ENCODE assay signal across 21 cellular contexts in genomic region chr7:98555403-98555802, GRCh38.
DNase-seq lines count a peak whose midpoint lies in the region; ATAC-seq, FAIRE-seq and TF ChIP-seq lines count a peak whose summit lies in the region.
"Had no signal": no experiment of that assay in that cellular context is flagged by ENCODE, and none has a peak within 500 bp of the region (broad histone marks: within the 10 kb centered on the region; RNA-seq: fewer than 3 reads in every experiment).

No MANE protein-coding gene starts in this region.

- no peak for TF ChIP-seq POLR2A in A549 (IDR thresholded peaks at IDR 0.05; ENCODE audit: low read length)
- TF ChIP-seq POLR2A in endothelial cell of umbilical vein (IDR thresholded peaks at IDR 0.05; ENCODE audit: low read depth, low read length) = no peak
- no peak for TF ChIP-seq POLR2A in lower leg skin (IDR thresholded peaks at IDR 0.05)

- H3K4me2 ChIP-seq in A549 (peak overlapping the region; percentile 33; the same call in 1 of the 3 replicates), endothelial cell of umbilical vein (ENCODE audit: insufficient read depth, low read length) (no peak overlapping the region), SK-N-SH (no peak overlapping the region)

- H3K9me3 ChIP-seq in A549 = peaks cover 21% of the 10 kb centered on the region
- no peaks in the 10 kb centered on the region for H3K9me3 ChIP-seq in endothelial cell of umbilical vein (replicated peaks; ENCODE audit: control insufficient read depth, insufficient read depth, low read length)
- 0 out of 2 replicates have a peak, but pooled peaks cover 7% of the 10 kb centered on the region for H3K9me3 ChIP-seq in SK-N-SH

- no peaks in the 10 kb centered on the region for H3F3A ChIP-seq in SK-N-SH (replicated peaks; ENCODE audit: insufficient read depth)

- H3K9ac ChIP-seq in endothelial cell of umbilical vein (replicated peaks; ENCODE audit: extremely low read depth, insufficient read depth, low read length) (no peak overlapping the region), SK-N-SH (no peak overlapping the region)
- H3K9ac ChIP-seq: parathyroid adenoma had no signal

- FAIRE-seq in A549 (lab: Jason Lieb, UNC) (no peak), endothelial cell of umbilical vein (lab: Jason Lieb, UNC) (no peak)
- FAIRE-seq: D721Med, GM12891, kidney had no signal

- H3K4me3 ChIP-seq in A549 (no peak overlapping the region), endothelial cell of umbilical vein (replicated peaks in 1 of 3; ENCODE audit: insufficient read depth in 1 of 3, low read depth in 1 of 3, low read length in 3 of 3) (no peak overlapping the region), SK-N-SH (ENCODE audit: low read depth in 2 of 2, low read length in 1 of 2) (no peak overlapping the region), lower leg skin (ENCODE audit: low read depth, poor library complexity, severe bottlenecking) (no peak overlapping the region)
- H3K4me3 ChIP-seq: skin epidermis had no signal

- ATAC-seq in A549 (peak; percentile 25 to 56; a peak in 2 of 6 replicates), HG03565 (IDR thresholded peaks at IDR 0.05; ENCODE audit: unreplicated experiment) (no peak), HG02759 (IDR thresholded peaks at IDR 0.05; ENCODE audit: unreplicated experiment) (no peak)
- ATAC-seq: natural killer cell had no signal

- POLR2A ChIA-PET in A549 (lab: Yijun Ruan, JAX) = no interaction called here
- POLR2A ChIA-PET in endothelial cell of umbilical vein (lab: Charles Lee) = no interaction called here
- POLR2A ChIA-PET in SK-N-SH (lab: Yijun Ruan, JAX) = interaction anchor here (3.0 kb wide), 1 partner anchor 62 kb away, joined by 15 read pairs; the partner anchor contains the start of gene NPTX2

- no peaks in the 10 kb centered on the region for H3K9me1 ChIP-seq in endothelial cell of umbilical vein (replicated peaks; ENCODE audit: control insufficient read depth, extremely low read depth, insufficient read depth, low read length)

- intact Hi-C loops in endothelial cell of umbilical vein (cut with micrococcal nuclease) = no loop called here
- intact Hi-C loops in lower leg skin (cut with DNase I; ENCODE audit: low total_unique reads) = no loop called here

- H3K79me2 ChIP-seq in endothelial cell of umbilical vein (ENCODE audit: control insufficient read depth, insufficient read depth, low read length) = no peaks in the 10 kb centered on the region
- no peaks in the 10 kb centered on the region for H3K79me2 ChIP-seq in SK-N-SH (ENCODE audit: insufficient read depth)
- H3K79me2 ChIP-seq: parathyroid adenoma had no signal

- TF ChIP-seq CTCF in A549 (IDR thresholded peaks at IDR 0.05) (no peak), endothelial cell of umbilical vein (IDR thresholded peaks at IDR 0.05; ENCODE audit: extremely low read depth in 1 of 2, insufficient read depth in 1 of 2, low read depth in 1 of 2, low read length in 2 of 2) (no peak), SK-N-SH (IDR thresholded peaks at IDR 0.05) (no peak), lower leg skin (IDR thresholded peaks at IDR 0.05) (no peak)

- H3K27me3 ChIP-seq in endothelial cell of umbilical vein (ENCODE audit: control insufficient read depth in 2 of 2, insufficient read depth in 2 of 2, low read length in 2 of 2) (no peaks in the 10 kb centered on the region), SK-N-SH (ENCODE audit: insufficient read depth) (no peaks in the 10 kb centered on the region)

- TF ChIP-seq EP300 in A549 (IDR thresholded peaks at IDR 0.05) (no peak), SK-N-SH (IDR thresholded peaks at IDR 0.05; ENCODE audit: borderline replicate concordance in 1 of 2, low read depth in 1 of 2, low read length in 1 of 2) (no peak)

- H3K9me2 ChIP-seq in SK-N-SH = no peaks in the 10 kb centered on the region

- CTCF ChIA-PET in A549 (lab: Yijun Ruan, JAX) (no interaction called here), endothelial cell of umbilical vein (lab: Charles Lee) (no interaction called here), SK-N-SH (lab: Yijun Ruan, JAX) (interaction anchor here (1.2 to 1.6 kb wide), 3 partner anchors 12 to 62 kb away, joined by 3 to 6 read pairs (median 4); partner anchors contain the start of gene NPTX2)

- DNase-seq in A549 (ENCODE audit: low read depth in 1 of 2, low spot score in 1 of 2) (no peak), H4 (ENCODE audit: low spot score) (peak; percentile 24), NCI-H345 (lab: John Stamatoyannopoulos, UW) (peak; percentile 83), endothelial cell of umbilical vein (ENCODE audit: low read depth, low spot score) (no peak), SK-N-SH (no peak), lower leg skin (ENCODE audit: low spot score in 2 of 2) (no peak)
- DNase-seq: activated CD4-positive, alpha-beta memory T cell treated with anti-CD3 and anti-CD28 coated beads, Interleukin-2, amount 10 ng/mL, durations not matched to agents 7 days and 5 days; activated T-cell treated with anti-CD3 and anti-CD28 coated beads, Interleukin-2, amount 50 U/mL, for 48 hours; cortex of kidney; kidney; natural killer cell; NK-92 treated with Interleukin-12 subunit alpha and Interleukin-12 subunit beta, amount 100 ng/mL, for 24 hours; SHP77; stimulated activated CD8-positive, alpha-beta memory T cell treated with anti-CD3 and anti-CD28 coated beads, Interleukin-4, amount 100 ng/mL, for 48 hours; WERI-Rb-1 had no signal

- H2AFZ ChIP-seq in endothelial cell of umbilical vein (ENCODE audit: low read depth, low read length) (no peak overlapping the region), SK-N-SH (ENCODE audit: low read depth) (no peak overlapping the region)
- H2AFZ ChIP-seq: parathyroid adenoma had no signal

- no peaks in the 10 kb centered on the region for H4K20me1 ChIP-seq in endothelial cell of umbilical vein (replicated peaks; ENCODE audit: control insufficient read depth, extremely low read depth, insufficient read depth, low read length)
- H4K20me1 ChIP-seq in SK-N-SH (ENCODE audit: insufficient read depth) = no peaks in the 10 kb centered on the region

- no TSS peak for BruUV-seq in endothelial cell of umbilical vein (replicated peaks; lab: Mats Ljungman, UMichigan)

- H3K27ac ChIP-seq in A549 (no peak overlapping the region), endothelial cell of umbilical vein (ENCODE audit: insufficient read depth, low read depth, low read length) (no peak overlapping the region), SK-N-SH (ENCODE audit: low read depth in 2 of 2, low read length in 1 of 2) (peak overlapping the region in 1 of 2 experiments; percentile 81; a peak in 2 of 4 replicates)
- H3K27ac ChIP-seq: parathyroid adenoma, skin epidermis, WERI-Rb-1 had no signal

- TF ChIP-seq RAD21 in A549 (conservative IDR thresholded peaks at IDR 0.05 in 1 of 2, IDR thresholded peaks at IDR 0.05 in 1 of 2) (no peak), SK-N-SH (IDR thresholded peaks at IDR 0.05; ENCODE audit: low read length) (no peak)

- WGBS in A549 (ENCODE audit: missing lambda C conversion rate) = 40% methylated on average over 3 of the region's 3 CpGs
- WGBS in SK-N-SH (ENCODE audit: low lambda C conversion rate) = 32% methylated on average over 3 of the region's 3 CpGs
- WGBS in lower leg skin, 2 donors = 54 to 60% methylated on average over 3 of the region's 3 CpGs

- H3K4me1 ChIP-seq in A549 (0 out of 3 replicates have a peak, but pooled peaks cover 5% of the 10 kb centered on the region), endothelial cell of umbilical vein (ENCODE audit: control insufficient read depth, extremely low read depth, insufficient read depth, low read length) (no peaks in the 10 kb centered on the region), SK-N-SH (ENCODE audit: control insufficient read depth in 1 of 2, insufficient read depth in 2 of 2, low read depth in 1 of 2, low read length in 1 of 2) (peaks cover 0 to 37% of the 10 kb centered on the region in 2 experiments; a peak in 1 of 4 replicates)
- H3K4me1 ChIP-seq: parathyroid adenoma had no signal

- H3K36me3 ChIP-seq in endothelial cell of umbilical vein (ENCODE audit: control insufficient read depth in 2 of 2, extremely low read depth in 1 of 2, insufficient read depth in 2 of 2, low read length in 2 of 2) (no peaks in the 10 kb centered on the region), SK-N-SH (replicated peaks in 1 of 2; ENCODE audit: control insufficient read depth in 1 of 2, insufficient read depth in 2 of 2, low read length in 1 of 2) (no peaks in the 10 kb centered on the region)
- H3K36me3 ChIP-seq: WERI-Rb-1 had no signal

- dilution Hi-C loops in endothelial cell of umbilical vein (cut with MboI; ENCODE audit: extremely low pct_ligation_motif_present, low sequenced_read_pairs) = no loop called here

TF ChIP-seq in A549, 52 proteins besides CTCF, POLR2A, EP300 and RAD21 (continues in another document):
- no peak for TF ChIP-seq FOSL2 (IDR thresholded peaks at IDR 0.05)
- TF ChIP-seq FOSL2 (CRISPR knock-in tag; IDR thresholded peaks at IDR 0.05) = peak; percentile 12; the same call in 1 of the 2 replicates

TF ChIP-seq in endothelial cell of umbilical vein, 7 proteins besides CTCF, POLR2A, EP300 and RAD21:
- TF ChIP-seq EZH2 (IDR thresholded peaks at IDR 0.05; ENCODE audit: borderline replicate concordance, low read depth, low read length, severe bottlenecking) = no peak
- peak; percentile 4 for TF ChIP-seq JUN (IDR thresholded peaks at IDR 0.05; ENCODE audit: borderline replicate concordance, insufficient read depth, insufficient read length, low read depth)
TF ChIP-seq in endothelial cell of umbilical vein: peak in this region for 1.

TF ChIP-seq in SK-N-SH, 30 proteins besides CTCF, POLR2A, EP300 and RAD21 (continues in another document):
- TF ChIP-seq RFX5 (IDR thresholded peaks at IDR 0.05; ENCODE audit: low read length) = no peak
- no peak for TF ChIP-seq CHD2 (IDR thresholded peaks at IDR 0.05; ENCODE audit: low read length, partially characterized antibody)
- no peak for TF ChIP-seq EZH2phosphoT487 (IDR thresholded peaks at IDR 0.05; ENCODE audit: borderline replicate concordance, low read depth)
- no peak for TF ChIP-seq POLR2AphosphoS5 (IDR thresholded peaks at IDR 0.05; ENCODE audit: low read depth, low read length)
- no peak for TF ChIP-seq RXRA (IDR thresholded peaks at IDR 0.05; ENCODE audit: borderline replicate concordance, low read depth)
- no peak for TF ChIP-seq NRF1 (IDR thresholded peaks at IDR 0.05; ENCODE audit: low read depth, low read length)

Comparison
In these comparisons a context has a peak if more than half of its experiments do, and no peak if none do; other contexts are left out.
1. ATAC-seq: peak in A549 (2 of 2); none in HG03565 (single experiment) and HG02759 (single experiment).
2. DNase-seq: peak in H4 (single experiment) and NCI-H345 (single experiment); none in A549 (0 of 2), endothelial cell of umbilical vein (single experiment), SK-N-SH (single experiment) and lower leg skin (0 of 2).